In genomic region chrX:103655230-103656000, GRCh38 we compare ENCODE assay signal across 1 cellular context.
TF ChIP-seq lines count a peak whose summit lies in the region.

No MANE protein-coding gene starts in this region.

TF ChIP-seq in K562, 482 proteins besides CTCF, POLR2A, EP300 and RAD21:
- peak; percentile 32; the same call in 1 of the 2 replicates for TF ChIP-seq FOSL1 (tag; conservative IDR thresholded peaks at IDR 0.05)
TF ChIP-seq in K562: peak in this region for 1; not testable (repeated sequence) for 481.
